Comparison of ENCODE assay signal across 9 cellular contexts in the genomic region with DNA sequence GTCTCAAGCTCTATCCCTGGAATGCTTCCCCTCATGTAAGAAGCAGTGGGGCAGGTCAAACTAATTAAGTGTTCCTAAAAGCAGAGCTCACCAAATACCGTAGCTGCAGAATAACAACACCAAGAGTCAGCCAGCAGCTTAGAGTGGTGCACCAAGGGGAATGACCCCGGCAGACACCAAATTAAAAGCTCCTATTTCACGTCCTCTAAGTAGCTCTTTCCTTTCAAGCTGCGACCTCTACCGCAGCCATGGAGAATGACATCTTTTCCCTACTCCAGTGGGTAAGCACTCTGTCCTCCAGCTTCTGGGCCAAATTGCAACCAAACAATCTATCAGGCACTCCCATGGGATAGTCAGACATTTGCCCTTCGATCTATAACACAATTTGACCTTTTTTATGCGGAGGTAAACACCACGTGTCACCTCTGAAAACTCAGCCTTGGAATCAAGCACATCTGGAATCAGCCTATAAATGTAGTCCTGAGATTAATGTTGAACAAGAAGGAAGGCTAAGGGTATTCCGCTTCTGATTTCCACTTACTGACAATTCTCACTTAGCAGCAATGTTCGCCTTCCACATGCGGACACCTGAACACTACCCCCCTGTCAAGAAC.
DNase-seq lines count a peak whose midpoint lies in the region; ATAC-seq, FAIRE-seq and TF ChIP-seq lines count a peak whose summit lies in the region.
"Had no signal": no experiment of that assay in that cellular context is flagged by ENCODE, and none has a peak within 500 bp of the region (broad histone marks: within the 10 kb centered on the region; RNA-seq: fewer than 3 reads in every experiment).

No MANE protein-coding gene starts in this region.

- H3K27ac ChIP-seq in GM23248, result no peak overlapping the region

- H3K27me3 ChIP-seq in GM23248 (replicated peaks; ENCODE audit: insufficient read depth) (0 out of 2 replicates have a peak, but pooled peaks cover 7% of the 10 kb centered on the region), skeletal muscle satellite cell (ENCODE audit: control insufficient read depth, insufficient read depth, low read length) (peaks cover 3% of the 10 kb centered on the region)

- no peak overlapping the region for H3K4me2 ChIP-seq in GM23248 (ENCODE audit: unreplicated experiment)
- H3K4me2 ChIP-seq in skeletal muscle satellite cell (ENCODE audit: low read length), result peak overlapping the region; percentile 41

- TF ChIP-seq CTCF in D721Med (IDR thresholded peaks at IDR 0.05; ENCODE audit: insufficient read depth, missing control alignments), result peak; percentile 73

- no peaks in the 10 kb centered on the region for H3K9me2 ChIP-seq in GM23248 (ENCODE audit: insufficient read depth)

- no peaks in the 10 kb centered on the region for H3K4me1 Mint-ChIP-seq in activated CD8-positive, alpha-beta T cell treated with anti-CD3 and anti-CD28 coated beads, Interleukin-2, amount 10 ng/mL, durations not matched to agents 7 days and 5 days (ENCODE audit: low read depth)

- in situ Hi-C loops in GM23248 (cut with MboI), result loop anchor here (25.0 kb wide), 1 partner anchor 917 kb away; no protein-coding TSS in a partner anchor

- no peak for FAIRE-seq in D721Med (lab: Jason Lieb, UNC)

- WGBS in GM23248 (ENCODE audit: low coverage in 1 of 2, low lambda C conversion rate in 2 of 2, missing lambda C conversion rate in 2 of 2), 2 experiments, result 13 to 17% methylated on average over 11 of the region's 11 CpGs

- H3K9me3 Mint-ChIP-seq in activated CD8-positive, alpha-beta T cell treated with anti-CD3 and anti-CD28 coated beads, Interleukin-2, amount 10 ng/mL, durations not matched to agents 7 days and 5 days (ENCODE audit: insufficient read depth), result no peaks in the 10 kb centered on the region
- H3K9me3 Mint-ChIP-seq: T-helper 1 cell treated with Interleukin-12 subunit alpha and Interleukin-12 subunit beta and Interleukin-4 antibody, amounts not matched to agents 30 μg/mL and 1 μg/mL, for 36 hours had no signal

- ATAC-seq in activated CD8-positive, alpha-beta T cell treated with anti-CD3 and anti-CD28 coated beads, Interleukin-2, amount 10 ng/mL, durations not matched to agents 7 days and 5 days, result peak; percentile 55
- ATAC-seq in left ventricle myocardium superior (peak; percentile 90), HG03135 (IDR thresholded peaks at IDR 0.05; ENCODE audit: unreplicated experiment) (no peak)

- H3K4me1 ChIP-seq in GM23248 (ENCODE audit: insufficient read depth) (no peaks in the 10 kb centered on the region), skeletal muscle satellite cell (ENCODE audit: control insufficient read depth, insufficient read depth, low read length) (peaks cover 2% of the 10 kb centered on the region)

- no peaks in the 10 kb centered on the region for H3K79me2 ChIP-seq in GM23248 (ENCODE audit: insufficient read depth)

- no peak for DNase-seq in D721Med (ENCODE audit: insufficient read length, low spot score)
- DNase-seq in GM23248, result peak; percentile 69
- peak; percentile 27 for DNase-seq in NCI-H2029 treated with DMSO at 0.1 percent for 48 hours (lab: John Stamatoyannopoulos, UW)
- DNase-seq in activated CD8-positive, alpha-beta T cell treated with anti-CD3 and anti-CD28 coated beads, Interleukin-2, amount 10 ng/mL, durations not matched to agents 7 days and 5 days, result peak; percentile 25
- DNase-seq in left ventricle myocardium superior, result no peak
- no peak for DNase-seq in activated CD8-positive, alpha-beta memory T cell treated with anti-CD3 and anti-CD28 coated beads, Interleukin-2, amount 50 U/mL, for 48 hours

- H3K4me3 Mint-ChIP-seq in activated CD8-positive, alpha-beta T cell treated with anti-CD3 and anti-CD28 coated beads, Interleukin-2, amount 10 ng/mL, durations not matched to agents 7 days and 5 days, result no peak overlapping the region
- H3K4me3 Mint-ChIP-seq: T-helper 1 cell treated with Interleukin-12 subunit alpha and Interleukin-12 subunit beta and Interleukin-4 antibody, amounts not matched to agents 30 μg/mL and 1 μg/mL, for 36 hours had no signal

- H2AFZ ChIP-seq in GM23248, result no peak overlapping the region

- no peaks in the 10 kb centered on the region for H3F3A ChIP-seq in GM23248 (ENCODE audit: insufficient read depth)

- no peaks in the 10 kb centered on the region for H3K9me3 ChIP-seq in GM23248 (ENCODE audit: low read depth)
- H3K9me3 ChIP-seq in skeletal muscle satellite cell (replicated peaks; ENCODE audit: low read length), result no peaks in the 10 kb centered on the region

- H3K9ac ChIP-seq in GM23248, result no peak overlapping the region
- H3K9ac ChIP-seq in skeletal muscle satellite cell (ENCODE audit: low read depth, low read length), result no peak overlapping the region

- no peaks in the 10 kb centered on the region for H4K20me1 ChIP-seq in GM23248 (ENCODE audit: insufficient read depth)

- no peak overlapping the region for H3K27ac Mint-ChIP-seq in activated CD8-positive, alpha-beta T cell treated with anti-CD3 and anti-CD28 coated beads, Interleukin-2, amount 10 ng/mL, durations not matched to agents 7 days and 5 days
- H3K27ac Mint-ChIP-seq: T-helper 1 cell treated with Interleukin-12 subunit alpha and Interleukin-12 subunit beta and Interleukin-4 antibody, amounts not matched to agents 30 μg/mL and 1 μg/mL, for 36 hours had no signal

- CTCF ChIA-PET in activated CD8-positive, alpha-beta T cell treated with anti-CD3 and anti-CD28 coated beads, Interleukin-2, amount 10 ng/mL, durations not matched to agents 7 days and 5 days (lab: Charles Lee), result interaction anchor here (0.6 to 1.6 kb wide), 10 partner anchors 11 to 792 kb away, joined by 3 to 14 read pairs (median 3); no protein-coding TSS in a partner anchor

- no peaks in the 10 kb centered on the region for H3K36me3 Mint-ChIP-seq in activated CD8-positive, alpha-beta T cell treated with anti-CD3 and anti-CD28 coated beads, Interleukin-2, amount 10 ng/mL, durations not matched to agents 7 days and 5 days (ENCODE audit: low read depth)

- H3K27me3 Mint-ChIP-seq in activated CD8-positive, alpha-beta T cell treated with anti-CD3 and anti-CD28 coated beads, Interleukin-2, amount 10 ng/mL, durations not matched to agents 7 days and 5 days (ENCODE audit: low read depth), result peaks cover 11% of the 10 kb centered on the region

- intact Hi-C loops in left ventricle myocardium superior (cut with micrococcal nuclease), result no loop called here

- no peak overlapping the region for H3K4me3 ChIP-seq in GM23248
- H3K4me3 ChIP-seq in skeletal muscle satellite cell (ENCODE audit: low read length), result no peak overlapping the region

- H3K36me3 ChIP-seq in GM23248 (ENCODE audit: low read depth), result no peaks in the 10 kb centered on the region
- H3K36me3 ChIP-seq in skeletal muscle satellite cell (ENCODE audit: insufficient read depth, low read length), result no peaks in the 10 kb centered on the region

- POLR2A ChIA-PET in activated CD8-positive, alpha-beta T cell treated with anti-CD3 and anti-CD28 coated beads, Interleukin-2, amount 10 ng/mL, durations not matched to agents 7 days and 5 days (lab: Charles Lee), result no interaction called here

Comparison
In these comparisons a context has a peak if more than half of its experiments do, and no peak if none do; other contexts are left out.
1. DNase-seq: peak in GM23248 (single experiment), NCI-H2029 treated with DMSO at 0.1 percent for 48 hours (single experiment) and activated CD8-positive, alpha-beta T cell treated with anti-CD3 and anti-CD28 coated beads, Interleukin-2, amount 10 ng/mL, durations not matched to agents 7 days and 5 days (single experiment); none in D721Med (single experiment), left ventricle myocardium superior (single experiment) and activated CD8-positive, alpha-beta memory T cell treated with anti-CD3 and anti-CD28 coated beads, Interleukin-2, amount 50 U/mL, for 48 hours (single experiment).